8 cellular contexts compared by ENCODE assay signal in genomic region chr5:61658592-61659008, GRCh38.
DNase-seq lines count a peak whose midpoint lies in the region; ATAC-seq and TF ChIP-seq lines count a peak whose summit lies in the region.

No MANE protein-coding gene starts in this region.

- H3K4me3 Mint-ChIP-seq in CD14-positive monocyte, result no peak overlapping the region
- no peak overlapping the region for H3K4me3 Mint-ChIP-seq in naive B cell

- H3K27ac Mint-ChIP-seq in CD14-positive monocyte (no peak overlapping the region), naive B cell (peak overlapping the region in 4 of 6 donors; percentile 6 to 79 (median 40))

- H3K27me3 Mint-ChIP-seq in CD14-positive monocyte (ENCODE audit: low read depth in 3 of 3), result peaks cover 2 to 5% (median 4%) of the 10 kb centered on the region in 3 donors
- H3K27me3 Mint-ChIP-seq in naive B cell, result peaks cover 7 to 34% (median 17%) of the 10 kb centered on the region in 3 donors

- TF ChIP-seq CTCF in CD14-positive monocyte (IDR thresholded peaks at IDR 0.05), result peak; percentile 91

- ATAC-seq in GM19372 (IDR thresholded peaks at IDR 0.05; ENCODE audit: low read depth, unreplicated experiment) (peak; percentile 67), esophagus mucosa (peak; percentile 85), naive B cell (ENCODE audit: low read depth in 2 of 2) (peak; percentile 67 to 76)

- no peaks in the 10 kb centered on the region for H3K9me3 Mint-ChIP-seq in CD14-positive monocyte
- H3K9me3 Mint-ChIP-seq in naive B cell, result no peaks in the 10 kb centered on the region

- peak; percentile 62 for DNase-seq in CD14-positive monocyte (ENCODE audit: low spot score)
- peak; percentile 72 for DNase-seq in HPDE6-E6E7 (ENCODE audit: extremely low spot score)
- DNase-seq in NK-92 (lab: John Stamatoyannopoulos, UW; ENCODE audit: unreplicated experiment), result peak; percentile 8
- DNase-seq in activated CD8-positive, alpha-beta memory T cell treated with anti-CD3 and anti-CD28 coated beads, Interleukin-2, amount 50 U/mL, for 4 hours, result peak; percentile 85
- DNase-seq in naive B cell, result peak; percentile 61
- peak; percentile 55 to 66 for DNase-seq in stimulated activated CD8-positive, alpha-beta memory T cell treated with anti-CD3 and anti-CD28 coated beads, Interleukin-7, amount 100 ng/mL, for 48 hours (ENCODE audit: extremely low read depth in 1 of 2, low read depth in 1 of 2)

- H3K4me1 Mint-ChIP-seq in CD14-positive monocyte (peaks cover 3% of the 10 kb centered on the region), naive B cell (peaks cover 0 to 5% (median 4%) of the 10 kb centered on the region in 3 donors)

- intact Hi-C loops in CD14-positive monocyte (cut with micrococcal nuclease), result no loop called here

- H3K36me3 Mint-ChIP-seq in CD14-positive monocyte (no peaks in the 10 kb centered on the region), naive B cell (no peaks in the 10 kb centered on the region)

Comparison
In these comparisons a context has a peak if more than half of its experiments do, and no peak if none do; other contexts are left out.
1. Peak in every context shown above with its lines: DNase-seq and ATAC-seq.
2. DNase-seq: peak in every context shown above with its lines; median percentile 85 in activated CD8-positive, alpha-beta memory T cell treated with anti-CD3 and anti-CD28 coated beads, Interleukin-2, amount 50 U/mL, for 4 hours; 72 in HPDE6-E6E7; 62 in CD14-positive monocyte; 61 in naive B cell; 60 in stimulated activated CD8-positive, alpha-beta memory T cell treated with anti-CD3 and anti-CD28 coated beads, Interleukin-7, amount 100 ng/mL, for 48 hours; 8 in NK-92.
3. H3K27ac Mint-ChIP-seq: peak in naive B cell (4 of 6); none in CD14-positive monocyte (0 of 7).